Comparison of ENCODE assay signal across 8 cellular contexts in the genomic region with DNA sequence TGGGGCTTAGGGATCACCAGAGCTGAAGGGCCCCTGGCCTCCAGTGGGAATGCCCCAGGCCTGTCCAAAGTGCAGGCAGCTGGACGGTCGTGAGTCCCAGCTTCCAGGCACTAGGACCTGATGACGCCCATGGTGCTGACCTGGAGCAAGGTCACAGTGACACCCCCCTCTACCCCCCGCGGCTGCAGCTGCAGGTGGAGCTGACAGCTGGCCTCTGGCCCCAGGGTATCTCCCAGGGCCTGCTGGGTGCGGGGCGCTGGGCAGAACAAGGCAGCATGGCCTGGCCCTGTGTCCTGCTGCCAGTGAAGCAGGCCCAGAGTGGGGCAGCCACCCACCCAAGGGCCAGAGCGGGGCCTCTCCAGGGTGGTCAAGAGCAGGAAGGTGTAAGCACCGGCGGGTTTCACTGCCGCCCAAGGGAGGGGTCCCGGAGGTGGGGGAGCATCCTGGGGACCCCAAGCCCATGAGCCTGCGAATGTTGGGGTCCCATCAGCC. TPM values are rescaled to one million over a fixed set of nuclear protein-coding genes. Genes with fewer than 3 reads are reported as not detected.
DNase-seq lines count a peak whose midpoint lies in the region; ATAC-seq and TF ChIP-seq lines count a peak whose summit lies in the region.

No MANE protein-coding gene starts in this region.

- H3K4me1 Mint-ChIP-seq in IgD-negative memory B cell = peaks cover 5 to 11% (median 11%) of the 10 kb centered on the region in 3 donors

- peaks cover 24% of the 10 kb centered on the region for H3K36me3 ChIP-seq in brain microvascular endothelial cell (replicated peaks)
- H3K36me3 ChIP-seq in lower lobe of right lung = peaks cover 40% of the 10 kb centered on the region

- intact Hi-C loops in lower lobe of right lung (cut with DNase I) = no loop called here

- no peaks in the 10 kb centered on the region for H3K36me3 Mint-ChIP-seq in IgD-negative memory B cell

- no peaks in the 10 kb centered on the region for H3K9me3 ChIP-seq in lower lobe of right lung

- peak overlapping the region; percentile 87 to 98 (median 96) for H3K4me3 Mint-ChIP-seq in IgD-negative memory B cell

- H3K4me3 ChIP-seq in brain microvascular endothelial cell (ENCODE audit: low read depth, low read length) = peak overlapping the region; percentile 68
- H3K4me3 ChIP-seq in lower lobe of right lung = peak overlapping the region; percentile 98

- DNase-seq in brain microvascular endothelial cell (no peak), lower lobe of right lung (peak; percentile 59), NCI-H1092 (lab: John Stamatoyannopoulos, UW) (no peak), GM20000 (ENCODE audit: low spot score) (no peak)

- no peaks in the 10 kb centered on the region for H3K27me3 ChIP-seq in brain microvascular endothelial cell (replicated peaks)
- H3K27me3 ChIP-seq in lower lobe of right lung (ENCODE audit: low read depth) = no peaks in the 10 kb centered on the region

- no peaks in the 10 kb centered on the region for H3K27me3 Mint-ChIP-seq in IgD-negative memory B cell

- ATAC-seq in lower lobe of right lung (no peak), GM21619 (IDR thresholded peaks at IDR 0.05; ENCODE audit: unreplicated experiment) (no peak), HG03045 (IDR thresholded peaks at IDR 0.05; ENCODE audit: unreplicated experiment) (no peak)

- in situ Hi-C loops in brain microvascular endothelial cell (cut with HindIII; ENCODE audit: low pct_ligation_motif_present, low sequenced_read_pairs) = no loop called here

- no peak overlapping the region for H3K27ac Mint-ChIP-seq in IgD-negative memory B cell

- TF ChIP-seq CTCF in 22Rv1 (IDR thresholded peaks at IDR 0.05) (no peak), brain microvascular endothelial cell (IDR thresholded peaks at IDR 0.05; ENCODE audit: low read depth, low read length, missing control alignments) (no peak), lower lobe of right lung (IDR thresholded peaks at IDR 0.05) (no peak), GM20000 (IDR thresholded peaks at IDR 0.05; ENCODE audit: extremely low read depth, missing control alignments) (no peak)

- H3K27ac ChIP-seq in 22Rv1 (peak overlapping the region; percentile 75), brain microvascular endothelial cell (peak overlapping the region; percentile 75), lower lobe of right lung (peak overlapping the region; percentile 93)

- H3K9me3 Mint-ChIP-seq in IgD-negative memory B cell = no peaks in the 10 kb centered on the region

- peaks cover 69% of the 10 kb centered on the region for H3K4me1 ChIP-seq in lower lobe of right lung

RNA-seq across cellular contexts. Expression of gene TCIRG1, which starts 0.6 kb away (rescaled TPM):
- polyA plus RNA-seq in IgD-negative memory B cell = 46.0 TPM
- 276 TPM for total RNA-seq in lower lobe of right lung

RNA-seq across cellular contexts. Expression of gene NDUFS8, which starts 7.8 kb away (rescaled TPM):
- 146 TPM for polyA plus RNA-seq in IgD-negative memory B cell
- 95.5 TPM for total RNA-seq in lower lobe of right lung

RNA-seq across cellular contexts. Expression of gene ALDH3B1, which starts 28.1 kb away (rescaled TPM):
- polyA plus RNA-seq in IgD-negative memory B cell = 0.36 TPM
- total RNA-seq in lower lobe of right lung = 104 TPM

RNA-seq across cellular contexts. Expression of gene UNC93B1, which starts 34.4 kb away (rescaled TPM):
- 140 TPM for polyA plus RNA-seq in IgD-negative memory B cell
- 121 TPM for total RNA-seq in lower lobe of right lung
